ENCODE assay signal across 15 cellular contexts in genomic region chr3:194637541-194638400, GRCh38. TPM values are rescaled to one million over a fixed set of nuclear protein-coding genes. Genes with fewer than 3 reads are reported as not detected.
DNase-seq lines count a peak whose midpoint lies in the region; ATAC-seq and TF ChIP-seq lines count a peak whose summit lies in the region.
"Had no signal": no experiment of that assay in that cellular context is flagged by ENCODE, and none has a peak within 500 bp of the region (broad histone marks: within the 10 kb centered on the region; RNA-seq: fewer than 3 reads in every experiment).

No MANE protein-coding gene starts in this region.

- no peaks in the 10 kb centered on the region for H3K27me3 Mint-ChIP-seq in CD4-positive, CD25-positive, alpha-beta regulatory T cell
- H3K27me3 Mint-ChIP-seq in activated T-helper 17 cell treated with anti-CD3 and anti-CD28 coated beads, Interleukin-2, amount 50 U/mL, for 72 hours, result no peaks in the 10 kb centered on the region
- H3K27me3 Mint-ChIP-seq in neural crest cell (ENCODE audit: low read depth), result no peaks in the 10 kb centered on the region
- H3K27me3 Mint-ChIP-seq: CD8-positive, alpha-beta memory T cell had no signal

- no peaks in the 10 kb centered on the region for H3K4me1 ChIP-seq in A673 (ENCODE audit: insufficient read depth, low read length, poor library complexity, severe bottlenecking)
- peaks cover 8% of the 10 kb centered on the region for H3K4me1 ChIP-seq in CD4-positive, CD25-positive, alpha-beta regulatory T cell (ENCODE audit: control insufficient read depth, insufficient read depth, low read length, poor library complexity, severe bottlenecking)
- H3K4me1 ChIP-seq: BE2C had no signal

- ATAC-seq in CD4-positive, CD25-positive, alpha-beta regulatory T cell (ENCODE audit: low read depth in 2 of 2), result no peak
- ATAC-seq in activated T-helper 17 cell treated with anti-CD3 and anti-CD28 coated beads, Interleukin-2, amount 50 U/mL, for 72 hours (replicated peaks), result no peak
- ATAC-seq in GM18907 (IDR thresholded peaks at IDR 0.05; ENCODE audit: unreplicated experiment), result no peak

- TF ChIP-seq CTCF in A673 (conservative IDR thresholded peaks at IDR 0.05; ENCODE audit: low read depth, low read length), result no peak
- TF ChIP-seq CTCF in neural crest cell (conservative IDR thresholded peaks at IDR 0.05), result no peak

- peaks cover 0 to 24% (median 10%) of the 10 kb centered on the region in 4 donors for H3K4me1 Mint-ChIP-seq in CD4-positive, CD25-positive, alpha-beta regulatory T cell
- peaks cover 4% of the 10 kb centered on the region for H3K4me1 Mint-ChIP-seq in activated T-helper 17 cell treated with anti-CD3 and anti-CD28 coated beads, Interleukin-2, amount 50 U/mL, for 72 hours
- H3K4me1 Mint-ChIP-seq in neural crest cell, result peaks cover 11% of the 10 kb centered on the region

- H3K9me3 ChIP-seq in A673 (ENCODE audit: low read depth, low read length, poor library complexity, severe bottlenecking), result no peaks in the 10 kb centered on the region
- H3K9me3 ChIP-seq in CD4-positive, CD25-positive, alpha-beta regulatory T cell (ENCODE audit: control insufficient read depth in 2 of 2, low read length in 2 of 2), result no peaks in the 10 kb centered on the region
- H3K9me3 ChIP-seq: BE2C had no signal

- BruUV-seq in A673 (replicated peaks; lab: Mats Ljungman, UMichigan), result no TSS peak

- H3K27me3 ChIP-seq in A673 (replicated peaks; ENCODE audit: insufficient read depth, low read depth, low read length, poor library complexity), result no peaks in the 10 kb centered on the region
- H3K27me3 ChIP-seq in CD4-positive, CD25-positive, alpha-beta regulatory T cell (ENCODE audit: control insufficient read depth, insufficient read depth, low read length), result no peaks in the 10 kb centered on the region
- H3K27me3 ChIP-seq: BE2C had no signal

- H3K4me3 Mint-ChIP-seq in CD4-positive, CD25-positive, alpha-beta regulatory T cell, result peak overlapping the region in 1 of 4 donors; percentile 43
- H3K4me3 Mint-ChIP-seq in activated T-helper 17 cell treated with anti-CD3 and anti-CD28 coated beads, Interleukin-2, amount 50 U/mL, for 72 hours, result no peak overlapping the region
- H3K4me3 Mint-ChIP-seq in neural crest cell, result no peak overlapping the region

- H3K27ac ChIP-seq in A673 (ENCODE audit: low read depth, low read length, poor library complexity, severe bottlenecking), result peak overlapping the region; percentile 32
- H3K27ac ChIP-seq in CD4-positive, CD25-positive, alpha-beta regulatory T cell (ENCODE audit: insufficient read depth, low read length, poor library complexity, severe bottlenecking), result no peak overlapping the region
- H3K27ac ChIP-seq: KMS-11 had no signal

- peak overlapping the region in 2 of 3 donors; percentile 83 to 86 for H3K27ac Mint-ChIP-seq in CD4-positive, CD25-positive, alpha-beta regulatory T cell
- peak overlapping the region; percentile 56 for H3K27ac Mint-ChIP-seq in activated T-helper 17 cell treated with anti-CD3 and anti-CD28 coated beads, Interleukin-2, amount 50 U/mL, for 72 hours
- peak overlapping the region; percentile 29 for H3K27ac Mint-ChIP-seq in neural crest cell (ENCODE audit: unreplicated experiment)

- H3K36me3 ChIP-seq in A673 (ENCODE audit: insufficient read depth, low read length, poor library complexity, severe bottlenecking), result peaks cover 23% of the 10 kb centered on the region
- peaks cover 26% of the 10 kb centered on the region for H3K36me3 ChIP-seq in CD4-positive, CD25-positive, alpha-beta regulatory T cell (ENCODE audit: control insufficient read depth, insufficient read depth, low read length)

- CTCF ChIA-PET in A673 (lab: Charles Lee), result no interaction called here

- no peak overlapping the region for H3K4me3 ChIP-seq in A673 (ENCODE audit: low read depth, low read length, poor library complexity, severe bottlenecking)
- H3K4me3 ChIP-seq in CD4-positive, CD25-positive, alpha-beta regulatory T cell (ENCODE audit: low read depth, low read length), result no peak overlapping the region

- DNase-seq in A673 (ENCODE audit: low spot score) (no peak), neural crest cell (ENCODE audit: low read depth, low spot score) (no peak), NCI-H526 treated with DMSO at 0.1 percent for 48 hours (lab: John Stamatoyannopoulos, UW) (no peak), erythroblast (lab: John Stamatoyannopoulos, UW) (no peak)
- DNase-seq in CD4-positive, CD25-positive, alpha-beta regulatory T cell, result no peak
- DNase-seq: BE2C; CD8-positive, alpha-beta memory T cell; DMS79; NCI-H2081 treated with DMSO at 0.1 percent for 48 hours; NCI-H524 treated with DMSO at 0.1 percent for 48 hours; OCI-M1; SIG-M5 had no signal

- intact Hi-C loops in A673 (cut with micrococcal nuclease; ENCODE audit: unreplicated experiment), result loop anchor here (10.0 kb wide), 1 partner anchor 303 kb away; no protein-coding TSS in a partner anchor

- POLR2A ChIA-PET in A673 (lab: Charles Lee; ENCODE audit: low non-redundant PET), result no interaction called here

- H3K9me3 Mint-ChIP-seq in CD4-positive, CD25-positive, alpha-beta regulatory T cell, result no peaks in the 10 kb centered on the region
- H3K9me3 Mint-ChIP-seq in activated T-helper 17 cell treated with anti-CD3 and anti-CD28 coated beads, Interleukin-2, amount 50 U/mL, for 72 hours, result no peaks in the 10 kb centered on the region
- no peaks in the 10 kb centered on the region for H3K9me3 Mint-ChIP-seq in neural crest cell
- H3K9me3 Mint-ChIP-seq: CD8-positive, alpha-beta memory T cell had no signal

- H3K36me3 Mint-ChIP-seq in CD4-positive, CD25-positive, alpha-beta regulatory T cell, result peaks cover 20% of the 10 kb centered on the region
- peaks cover 38% of the 10 kb centered on the region for H3K36me3 Mint-ChIP-seq in activated T-helper 17 cell treated with anti-CD3 and anti-CD28 coated beads, Interleukin-2, amount 50 U/mL, for 72 hours (ENCODE audit: low read depth)
- peaks cover 9% of the 10 kb centered on the region for H3K36me3 Mint-ChIP-seq in neural crest cell (ENCODE audit: low read depth)

- TF ChIP-seq POLR2A in erythroblast (IDR thresholded peaks at IDR 0.05; ENCODE audit: low read length), result no peak

RNA-seq across cellular contexts. Expression of gene TMEM44, which starts 4.6 kb away (rescaled TPM):
- total RNA-seq in A673 (2021) (20.9 and 23.1 TPM in 2 replicates), neural crest cell (37.3 and 43.8 TPM in 2 replicates)
- total RNA-seq in CD4-positive, CD25-positive, alpha-beta regulatory T cell, result 5.5 TPM
- polyA plus RNA-seq in CD4-positive, CD25-positive, alpha-beta regulatory T cell, result 1 to 10 TPM in 1 of 4 donors, under 1 TPM in 3; 0.41 to 1.1 (median 0.66) TPM
- total RNA-seq in activated T-helper 17 cell treated with anti-CD3 and anti-CD28 coated beads, Interleukin-2, amount 50 U/mL, for 72 hours, result 10 to 100 TPM in 1 of 2 donors, 1 to 10 TPM in 1; 6.6 to 11.1 TPM

RNA-seq across cellular contexts. Expression of gene LSG1, which starts 34.2 kb away (rescaled TPM):
- total RNA-seq in A673 (2021) (64.0 and 81.3 TPM in 2 replicates), neural crest cell (45.0 and 45.5 TPM in 2 replicates)
- total RNA-seq in CD4-positive, CD25-positive, alpha-beta regulatory T cell, result 50.5 TPM
- 10 to 100 TPM; 12.1 to 23.3 (median 17.9) TPM for polyA plus RNA-seq in CD4-positive, CD25-positive, alpha-beta regulatory T cell
- 10 to 100 TPM; 37.9 to 46.9 TPM for total RNA-seq in activated T-helper 17 cell treated with anti-CD3 and anti-CD28 coated beads, Interleukin-2, amount 50 U/mL, for 72 hours

RNA-seq across cellular contexts. Expression of gene FAM43A, which starts 47.9 kb away (rescaled TPM):
- total RNA-seq in A673 (2021) (29.7 and 38.7 TPM in 2 replicates), neural crest cell (1.4 TPM in 2 replicates)
- 4.8 TPM for total RNA-seq in CD4-positive, CD25-positive, alpha-beta regulatory T cell
- polyA plus RNA-seq in CD4-positive, CD25-positive, alpha-beta regulatory T cell, result 1 to 10 TPM; 4.8 to 9.4 (median 7.4) TPM
- 10 to 100 TPM in 1 of 2 donors, 1 to 10 TPM in 1; 7.1 to 32.6 TPM for total RNA-seq in activated T-helper 17 cell treated with anti-CD3 and anti-CD28 coated beads, Interleukin-2, amount 50 U/mL, for 72 hours

Comparison
In these comparisons a context has a peak if more than half of its experiments do, and no peak if none do; other contexts are left out.
1. H3K27ac Mint-ChIP-seq: peak in every context shown above with its lines; median percentile 84 in CD4-positive, CD25-positive, alpha-beta regulatory T cell; 56 in activated T-helper 17 cell treated with anti-CD3 and anti-CD28 coated beads, Interleukin-2, amount 50 U/mL, for 72 hours; 29 in neural crest cell.